In the genomic region with DNA sequence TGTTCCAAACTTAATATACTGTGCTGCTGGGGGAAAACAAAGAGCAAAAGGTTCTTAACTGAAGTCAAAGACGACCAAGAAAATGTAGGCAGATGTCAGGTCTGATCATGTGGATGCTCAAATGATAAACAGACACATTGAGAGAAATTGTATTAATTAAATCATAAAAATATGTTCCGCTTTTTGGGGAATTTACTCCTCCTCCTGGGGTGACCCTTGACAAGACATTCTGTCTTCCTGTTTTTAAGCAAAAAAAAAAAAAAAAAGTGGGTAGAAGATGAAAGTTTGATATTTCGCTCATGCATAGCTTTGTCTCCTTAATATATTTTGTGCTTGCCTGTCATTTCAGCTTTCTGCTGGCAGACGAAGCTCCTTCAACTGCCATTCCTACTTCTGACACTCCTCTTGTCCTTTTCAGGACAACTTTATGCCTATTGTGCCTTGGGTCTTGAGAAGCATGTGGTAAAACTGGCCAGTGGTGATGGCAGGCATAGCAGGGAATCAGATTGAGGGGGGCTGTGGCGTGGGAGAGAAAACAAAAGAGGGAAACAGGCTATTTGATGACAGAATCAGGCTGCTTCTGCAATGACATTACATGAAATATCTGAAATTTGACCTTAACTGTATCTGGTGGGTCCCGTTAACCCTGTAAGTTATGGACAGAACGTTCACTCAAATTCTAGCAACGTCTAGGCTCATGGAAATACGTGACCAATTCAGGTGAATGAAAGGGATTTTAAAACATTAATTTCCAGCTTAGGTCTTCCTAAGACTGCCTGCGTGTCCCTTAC, we compare ENCODE assay signal across 8 cellular contexts. TPM values are rescaled to one million over a fixed set of nuclear protein-coding genes. Genes with fewer than 3 reads are reported as not detected.
DNase-seq lines count a peak whose midpoint lies in the region; ATAC-seq and TF ChIP-seq lines count a peak whose summit lies in the region.
"Not testable (repeated sequence)": the region's sequence is repeated elsewhere in the genome, so short reads cannot be mapped to it uniquely, and the experiment has no call there.

No MANE protein-coding gene starts in this region.

- H3K9me3 ChIP-seq in ES-I3 (ENCODE audit: control insufficient read depth, insufficient read depth, low read length); adipocyte (ENCODE audit: control insufficient read depth, low read length); gastroesophageal sphincter; vagina: not testable (repeated sequence)

- DNase-seq in NCI-H2171 treated with DMSO at 0.1 percent for 48 hours (lab: John Stamatoyannopoulos, UW) (peak; percentile 21), adipocyte (ENCODE audit: low read depth) (peak; percentile 20), midbrain (lab: John Stamatoyannopoulos, UW) (peak; percentile 15)
- not testable (repeated sequence) for DNase-seq in sciatic nerve (ENCODE audit: low spot score); vagina (ENCODE audit: extremely low spot score in 2 of 2)

- H3K4me3 ChIP-seq in adipocyte (ENCODE audit: low read length) (peak overlapping the region; percentile 80), gastroesophageal sphincter (peak overlapping the region in 1 of 2 donors; percentile 83), vagina (peak overlapping the region; percentile 81 to 86)

- TF ChIP-seq POLR2A in gastroesophageal sphincter (IDR thresholded peaks at IDR 0.05); vagina (IDR thresholded peaks at IDR 0.05): not testable (repeated sequence)

- not testable (repeated sequence) for TF ChIP-seq EP300 in gastroesophageal sphincter (IDR thresholded peaks at IDR 0.05)

- ATAC-seq in gastroesophageal sphincter: not testable (repeated sequence)
- ATAC-seq in sciatic nerve: peak; percentile 20

- H3K27me3 ChIP-seq in adipocyte (replicated peaks; ENCODE audit: control insufficient read depth, insufficient read depth, low read length); gastroesophageal sphincter; vagina: not testable (repeated sequence)

- H3K27ac ChIP-seq in VCaP (peak overlapping the region; percentile 81; the same call in 1 of the 2 replicates), gastroesophageal sphincter (peak overlapping the region in 3 of 4 donors; percentile 73 to 83 (median 73)), vagina (peak overlapping the region; percentile 73)

- 33 to 45% methylated on average over 10 of the region's 10 CpGs for WGBS in gastroesophageal sphincter (ENCODE audit: low coverage in 1 of 2), 2 donors

- H3K9ac ChIP-seq in ES-I3 (ENCODE audit: low read depth, low read length) (peak overlapping the region; percentile 46; the same call in 1 of the 2 replicates), adipocyte (ENCODE audit: low read length) (peak overlapping the region; percentile 63)

- H3K4me1 ChIP-seq in ES-I3 (ENCODE audit: insufficient read depth, low read length) (peaks cover 17% of the 10 kb centered on the region), adipocyte (ENCODE audit: control insufficient read depth, insufficient read depth, low read length) (peaks cover 40% of the 10 kb centered on the region), gastroesophageal sphincter (peaks cover 0 to 29% (median 5%) of the 10 kb centered on the region in 3 donors), vagina (peaks cover 13% of the 10 kb centered on the region)

- H3K36me3 ChIP-seq in ES-I3 (ENCODE audit: insufficient read depth, low read length); adipocyte (ENCODE audit: control insufficient read depth, insufficient read depth, low read length, severe bottlenecking); gastroesophageal sphincter; vagina: not testable (repeated sequence)

- not testable (repeated sequence) for TF ChIP-seq CTCF in VCaP (conservative IDR thresholded peaks at IDR 0.05); gastroesophageal sphincter (IDR thresholded peaks at IDR 0.05); vagina (IDR thresholded peaks at IDR 0.05)

- intact Hi-C loops in sciatic nerve (cut with DNase I); vagina (cut with DNase I): not testable (repeated sequence)

RNA-seq across cellular contexts. Expression of gene GRK3, which starts 1.3 kb away (rescaled TPM):
- 1 to 10 TPM; 3.9 to 7.8 (median 4.5) TPM for total RNA-seq in gastroesophageal sphincter
- 13.5 TPM for total RNA-seq in sciatic nerve
- total RNA-seq in vagina: 5.6 TPM
